ENCODE assay signal across 8 cellular contexts in the genomic region with DNA sequence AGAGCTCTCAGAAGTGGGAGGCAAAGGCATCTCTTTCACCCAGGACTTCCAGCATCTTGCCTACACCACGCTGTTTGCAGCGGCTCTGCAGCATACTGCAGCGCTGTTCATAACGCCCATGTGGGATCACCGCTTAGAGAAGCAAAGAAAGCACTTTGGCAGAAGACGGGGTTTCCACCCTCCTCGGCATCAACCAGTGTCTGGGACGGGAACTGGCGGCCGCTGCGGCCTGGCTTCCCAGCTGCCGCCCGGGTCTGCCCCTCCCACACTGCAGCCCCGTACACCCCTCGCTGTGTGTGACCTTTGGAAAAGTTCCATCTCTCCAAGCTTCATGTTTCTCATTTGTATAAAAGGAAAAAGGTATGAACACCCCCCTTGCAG.
DNase-seq lines count a peak whose midpoint lies in the region; TF ChIP-seq lines count a peak whose summit lies in the region.

No MANE protein-coding gene starts in this region.

- peaks cover 10% of the 10 kb centered on the region for H3K4me1 ChIP-seq in HUES6 (ENCODE audit: control insufficient read depth, insufficient read depth, low read length)

- H3K9me3 ChIP-seq in HUES6 (ENCODE audit: control insufficient read depth, insufficient read depth, low read depth, low read length), result no peaks in the 10 kb centered on the region

- peak overlapping the region; percentile 68 for H3K4me3 ChIP-seq in HUES6 (ENCODE audit: low read depth, low read length)
- peak overlapping the region; percentile 74 for H3K4me3 ChIP-seq in WI38 (ENCODE audit: low read depth, low read length)

- peak overlapping the region; percentile 67 for H3K9ac ChIP-seq in HUES6 (ENCODE audit: low read length)

- H3K27me3 ChIP-seq in HUES6 (ENCODE audit: control insufficient read depth, insufficient read depth, low read length), result peaks cover 6% of the 10 kb centered on the region

- H3K36me3 ChIP-seq in HUES6 (ENCODE audit: control insufficient read depth, insufficient read depth, low read length), result peaks cover 21% of the 10 kb centered on the region

- DNase-seq in GM03348 (ENCODE audit: low spot score) (peak; percentile 67), kidney glomerular epithelial cell (lab: John Stamatoyannopoulos, UW) (peak; percentile 30), GDM1 (lab: John Stamatoyannopoulos, UW) (no peak), DMS114 treated with DMSO at 0.1 percent for 48 hours (lab: John Stamatoyannopoulos, UW; ENCODE audit: unreplicated experiment) (no peak)
- DNase-seq in stimulated activated CD4-positive, alpha-beta T cell treated with anti-CD3 and anti-CD28 coated beads, Interleukin-12 subunit alpha, Interleukin-12 subunit beta, amount 100 ng/mL, for 4 hours, result peak; percentile 34

- H3K27ac ChIP-seq in HUES6 (ENCODE audit: low read depth, low read length) (no peak overlapping the region), cingulate gyrus (ENCODE audit: low read depth, low read length) (peak overlapping the region; percentile 82)

- no peak for TF ChIP-seq CTCF in WI38 (IDR thresholded peaks at IDR 0.05; ENCODE audit: low read depth, low read length)

Comparison
In these comparisons a context has a peak if more than half of its experiments do, and no peak if none do; other contexts are left out.
1. DNase-seq: peak in GM03348 (single experiment), kidney glomerular epithelial cell (single experiment) and stimulated activated CD4-positive, alpha-beta T cell treated with anti-CD3 and anti-CD28 coated beads, Interleukin-12 subunit alpha, Interleukin-12 subunit beta, amount 100 ng/mL, for 4 hours (single experiment); none in GDM1 (single experiment) and DMS114 treated with DMSO at 0.1 percent for 48 hours (single experiment).